ENCODE assay signal across 11 cellular contexts in genomic region chr10:128058746-128059125, GRCh38.
"Had no signal": no experiment of that assay in that cellular context is flagged by ENCODE, and none has a peak within 500 bp of the region (broad histone marks: within the 10 kb centered on the region; RNA-seq: fewer than 3 reads in every experiment).

No MANE protein-coding gene starts in this region.

- H3K4me3 Mint-ChIP-seq: activated CD4-positive, alpha-beta T cell treated with anti-CD3 and anti-CD28 coated beads, Interleukin-2, amount 10 ng/mL, durations not matched to agents 7 days and 5 days; activated naive CD8-positive, alpha-beta T cell treated with anti-CD3 and anti-CD28 coated beads, Interleukin-2, amount 10 ng/mL, durations not matched to agents 7 days and 5 days; memory B cell; stimulated activated naive CD8-positive, alpha-beta T cell treated with anti-CD3 and anti-CD28 coated beads, Interleukin-15, Interleukin-2, amounts not matched to agents 100 ng/mL and 50 ng/mL, for 24 hours; WTC11 had no signal

- H3K9me3 ChIP-seq: left ventricle myocardium inferior, ovary, testis had no signal

- ATAC-seq: WTC11 had no signal

- H3K27me3 ChIP-seq: ovary, testis had no signal

- H3K4me1 ChIP-seq: testis had no signal

- H3K36me3 ChIP-seq: ovary had no signal

- H3K27ac ChIP-seq: left ventricle myocardium inferior, ovary, testis had no signal

- H3K27me3 Mint-ChIP-seq: activated CD4-positive, alpha-beta T cell treated with anti-CD3 and anti-CD28 coated beads, Interleukin-2, amount 10 ng/mL, durations not matched to agents 7 days and 5 days; activated naive CD8-positive, alpha-beta T cell treated with anti-CD3 and anti-CD28 coated beads, Interleukin-2, amount 10 ng/mL, durations not matched to agents 7 days and 5 days; memory B cell; stimulated activated naive CD8-positive, alpha-beta T cell treated with anti-CD3 and anti-CD28 coated beads, Interleukin-15, Interleukin-2, amounts not matched to agents 100 ng/mL and 50 ng/mL, for 24 hours had no signal

- DNase-seq: activated CD4-positive, alpha-beta T cell treated with anti-CD3 and anti-CD28 coated beads, Interleukin-2, amount 10 ng/mL, durations not matched to agents 7 days and 5 days; activated naive CD8-positive, alpha-beta T cell treated with anti-CD3 and anti-CD28 coated beads, Interleukin-2, amount 10 ng/mL, durations not matched to agents 7 days and 5 days; foreskin melanocyte; left ventricle myocardium inferior; ovary; stimulated activated CD4-positive, alpha-beta T cell treated with anti-CD3 and anti-CD28 coated beads, Interleukin-2, amount 100 ng/mL, for 48 hours; stimulated activated CD8-positive, alpha-beta memory T cell treated with anti-CD3 and anti-CD28 coated beads, Interleukin-4, amount 100 ng/mL, for 48 hours; testis had no signal

- H3K27ac Mint-ChIP-seq: memory B cell, WTC11 had no signal

- H3K36me3 Mint-ChIP-seq: WTC11 had no signal

- H3K9me3 Mint-ChIP-seq: activated CD4-positive, alpha-beta T cell treated with anti-CD3 and anti-CD28 coated beads, Interleukin-2, amount 10 ng/mL, durations not matched to agents 7 days and 5 days; activated naive CD8-positive, alpha-beta T cell treated with anti-CD3 and anti-CD28 coated beads, Interleukin-2, amount 10 ng/mL, durations not matched to agents 7 days and 5 days; memory B cell; stimulated activated naive CD8-positive, alpha-beta T cell treated with anti-CD3 and anti-CD28 coated beads, Interleukin-15, Interleukin-2, amounts not matched to agents 100 ng/mL and 50 ng/mL, for 24 hours; WTC11 had no signal

- H3K4me3 ChIP-seq: left ventricle myocardium inferior, ovary, testis had no signal
